33 cellular contexts compared by ENCODE assay signal in genomic region chr7:85475476-85475875, GRCh38.
"Had no signal": no experiment of that assay in that cellular context is flagged by ENCODE, and none has a peak within 500 bp of the region (broad histone marks: within the 10 kb centered on the region; RNA-seq: fewer than 3 reads in every experiment).

No MANE protein-coding gene starts in this region.

- H3K27me3 ChIP-seq: MG63 had no signal

- H3K36me3 ChIP-seq: MG63 had no signal

- DNase-seq: Karpas-422, Kasumi-1, MG63, MM.1S, MV-4-11, NCI-H1048, NCI-H1092, NCI-H1092 treated with DMSO at 0.1 percent for 48 hours, NCI-H1105, NCI-H1105 treated with DMSO at 0.1 percent for 48 hours, NCI-H1417, NCI-H1417 treated with DMSO at 0.1 percent for 48 hours, NCI-H1436, NCI-H1436 treated with DMSO at 0.1 percent for 48 hours, NCI-H146, NCI-H1694, NCI-H1694 treated with DMSO at 0.1 percent for 48 hours, NCI-H187, NCI-H187 treated with DMSO at 0.1 percent for 48 hours, NCI-H2029, NCI-H2029 treated with DMSO at 0.1 percent for 48 hours, NCI-H2081 treated with DMSO at 0.1 percent for 48 hours, NCI-H2107, NCI-H2171 treated with DMSO at 0.1 percent for 48 hours, NCI-H2227 treated with DMSO at 0.1 percent for 48 hours, NCI-H226, NCI-H345, NCI-H446, NCI-H446 treated with DMSO at 0.1 percent for 48 hours, NCI-H510A, NCI-H510A treated with DMSO at 0.1 percent for 48 hours, NCI-H524 had no signal

- H3K27ac ChIP-seq: KMS-11 had no signal

- H3K9me3 ChIP-seq: MG63 had no signal

- H3K4me2 ChIP-seq: KMS-11 had no signal

- H3K9ac ChIP-seq: KMS-11 had no signal

- H3K4me3 ChIP-seq: MG63 had no signal
